ENCODE assay signal across 1 cellular context in genomic region chr2:25954199-25954752, GRCh38.
A peak's percentile ranks its signal among the peaks of the same experiment; 100 is the strongest.
TF ChIP-seq lines count a peak whose summit lies in the region.

No MANE protein-coding gene starts in this region.

TF ChIP-seq in HepG2, 621 proteins besides CTCF, POLR2A, EP300 and RAD21 (continued from another document and continues in another):
- TF ChIP-seq HBP1 (CRISPR knock-in tag; IDR thresholded peaks at IDR 0.05; ENCODE audit: low read depth) (no peak), ZNF275 (CRISPR knock-in tag; IDR thresholded peaks at IDR 0.05; ENCODE audit: borderline replicate concordance) (no peak), ZNF777 (CRISPR knock-in tag; IDR thresholded peaks at IDR 0.05) (no peak), ZSCAN21 (CRISPR knock-in tag; IDR thresholded peaks at IDR 0.05; ENCODE audit: borderline replicate concordance) (no peak), ARNTL (CRISPR knock-in tag; IDR thresholded peaks at IDR 0.05) (no peak), NRL (CRISPR knock-in tag; IDR thresholded peaks at IDR 0.05; ENCODE audit: borderline replicate concordance) (peak; percentile 83), ZNF891 (CRISPR knock-in tag; IDR thresholded peaks at IDR 0.05) (peak; percentile 87; the same call in 1 of the 2 replicates), LCORL (IDR thresholded peaks at IDR 0.05) (no peak), LCORL (CRISPR knock-in tag; IDR thresholded peaks at IDR 0.05) (peak; percentile 74), NCOA2 (CRISPR knock-in tag; IDR thresholded peaks at IDR 0.05) (no peak), MBD4 (IDR thresholded peaks at IDR 0.05; ENCODE audit: borderline replicate concordance, low read length) (no peak), TGIF2 (CRISPR knock-in tag; IDR thresholded peaks at IDR 0.05) (no peak), PHF8 (CRISPR knock-in tag; IDR thresholded peaks at IDR 0.05) (peak; percentile 30; the same call in 1 of the 2 replicates), ZBED4 (CRISPR knock-in tag; IDR thresholded peaks at IDR 0.05; ENCODE audit: borderline replicate concordance) (peak; percentile 59; the same call in 1 of the 2 replicates), NR2C2 (CRISPR knock-in tag; IDR thresholded peaks at IDR 0.05; ENCODE audit: borderline replicate concordance) (no peak), FOXK1 (CRISPR knock-in tag; IDR thresholded peaks at IDR 0.05; ENCODE audit: borderline replicate concordance, low read depth) (no peak), NR0B2 (CRISPR knock-in tag; IDR thresholded peaks at IDR 0.05) (peak; percentile 79; the same call in 1 of the 2 replicates), ZNF138 (CRISPR knock-in tag; IDR thresholded peaks at IDR 0.05; ENCODE audit: low read depth) (no peak), SIX4 (CRISPR knock-in tag; IDR thresholded peaks at IDR 0.05) (no peak), DDIT3 (CRISPR knock-in tag; IDR thresholded peaks at IDR 0.05) (no peak), HNRNPL (IDR thresholded peaks at IDR 0.05; ENCODE audit: low read depth, low read length) (peak; percentile 56), KDM2A (CRISPR knock-in tag; IDR thresholded peaks at IDR 0.05; ENCODE audit: borderline replicate concordance, low read depth) (no peak), ZFP1 (CRISPR knock-in tag; IDR thresholded peaks at IDR 0.05) (no peak), ZNF180 (CRISPR knock-in tag; IDR thresholded peaks at IDR 0.05; ENCODE audit: borderline replicate concordance, low read depth) (no peak), ZNF768 (CRISPR knock-in tag; IDR thresholded peaks at IDR 0.05) (peak; percentile 56; the same call in 1 of the 2 replicates), ZMYM2 (CRISPR knock-in tag; IDR thresholded peaks at IDR 0.05) (peak; percentile 66; the same call in 1 of the 2 replicates), ZNF546 (CRISPR knock-in tag; conservative IDR thresholded peaks at IDR 0.05) (no peak), ELF3 (CRISPR knock-in tag; IDR thresholded peaks at IDR 0.05) (no peak; the same call in 1 of the 2 replicates), ARID4A (CRISPR knock-in tag; IDR thresholded peaks at IDR 0.05; ENCODE audit: borderline replicate concordance) (0 out of 2 replicates have a peak, but pooled peaks have one; percentile 15), EZH2 (conservative IDR thresholded peaks at IDR 0.05; ENCODE audit: low read depth, low read length) (no peak), ZNF589 (CRISPR knock-in tag; conservative IDR thresholded peaks at IDR 0.05) (no peak), HNF4A (CRISPR knock-in tag; IDR thresholded peaks at IDR 0.05) (peak; percentile 38; the same call in 1 of the 2 replicates), SP5 (CRISPR knock-in tag; IDR thresholded peaks at IDR 0.05; ENCODE audit: borderline replicate concordance, low read depth) (peak; percentile 74; the same call in 1 of the 2 replicates), ZNF629 (CRISPR knock-in tag; conservative IDR thresholded peaks at IDR 0.05) (no peak), BRCA1 (CRISPR knock-in tag; IDR thresholded peaks at IDR 0.05) (no peak), POGZ (CRISPR knock-in tag; IDR thresholded peaks at IDR 0.05) (peak; percentile 63; the same call in 1 of the 2 replicates), RELA (CRISPR knock-in tag; IDR thresholded peaks at IDR 0.05) (no peak), CHD4 (IDR thresholded peaks at IDR 0.05; ENCODE audit: borderline replicate concordance, low read length) (no peak), ZNF121 (CRISPR knock-in tag; IDR thresholded peaks at IDR 0.05) (no peak), NFE2L2 (IDR thresholded peaks at IDR 0.05; ENCODE audit: low read length) (no peak)
- TF ChIP-seq, protein P1, sequence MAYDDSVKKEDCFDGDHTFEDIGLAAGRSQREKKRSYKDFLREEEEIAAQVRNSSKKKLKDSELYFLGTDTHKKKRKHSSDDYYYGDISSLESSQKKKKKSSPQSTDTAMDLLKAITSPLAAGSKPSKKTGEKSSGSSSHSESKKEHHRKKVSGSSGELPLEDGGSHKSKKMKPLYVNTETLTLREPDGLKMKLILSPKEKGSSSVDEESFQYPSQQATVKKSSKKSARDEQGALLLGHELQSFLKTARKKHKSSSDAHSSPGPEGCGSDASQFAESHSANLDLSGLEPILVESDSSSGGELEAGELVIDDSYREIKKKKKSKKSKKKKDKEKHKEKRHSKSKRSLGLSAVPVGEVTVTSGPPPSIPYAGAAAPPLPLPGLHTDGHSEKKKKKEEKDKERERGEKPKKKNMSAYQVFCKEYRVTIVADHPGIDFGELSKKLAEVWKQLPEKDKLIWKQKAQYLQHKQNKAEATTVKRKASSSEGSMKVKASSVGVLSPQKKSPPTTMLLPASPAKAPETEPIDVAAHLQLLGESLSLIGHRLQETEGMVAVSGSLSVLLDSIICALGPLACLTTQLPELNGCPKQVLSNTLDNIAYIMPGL (CRISPR knock-in tag; IDR thresholded peaks at IDR 0.05; ENCODE audit: borderline replicate concordance in 1 of 2, low read depth in 1 of 2) = no peak
- TF ChIP-seq, protein P2, sequence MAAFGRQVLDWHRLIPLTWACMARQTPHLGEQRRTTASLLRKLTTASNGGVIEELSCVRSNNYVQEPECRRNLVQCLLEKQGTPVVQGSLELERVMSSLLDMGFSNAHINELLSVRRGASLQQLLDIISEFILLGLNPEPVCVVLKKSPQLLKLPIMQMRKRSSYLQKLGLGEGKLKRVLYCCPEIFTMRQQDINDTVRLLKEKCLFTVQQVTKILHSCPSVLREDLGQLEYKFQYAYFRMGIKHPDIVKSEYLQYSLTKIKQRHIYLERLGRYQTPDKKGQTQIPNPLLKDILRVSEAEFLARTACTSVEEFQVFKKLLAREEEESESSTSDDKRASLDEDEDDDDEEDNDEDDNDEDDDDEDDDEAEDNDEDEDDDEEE (CRISPR knock-in tag; IDR thresholded peaks at IDR 0.05) = no peak
- TF ChIP-seq, protein P3, sequence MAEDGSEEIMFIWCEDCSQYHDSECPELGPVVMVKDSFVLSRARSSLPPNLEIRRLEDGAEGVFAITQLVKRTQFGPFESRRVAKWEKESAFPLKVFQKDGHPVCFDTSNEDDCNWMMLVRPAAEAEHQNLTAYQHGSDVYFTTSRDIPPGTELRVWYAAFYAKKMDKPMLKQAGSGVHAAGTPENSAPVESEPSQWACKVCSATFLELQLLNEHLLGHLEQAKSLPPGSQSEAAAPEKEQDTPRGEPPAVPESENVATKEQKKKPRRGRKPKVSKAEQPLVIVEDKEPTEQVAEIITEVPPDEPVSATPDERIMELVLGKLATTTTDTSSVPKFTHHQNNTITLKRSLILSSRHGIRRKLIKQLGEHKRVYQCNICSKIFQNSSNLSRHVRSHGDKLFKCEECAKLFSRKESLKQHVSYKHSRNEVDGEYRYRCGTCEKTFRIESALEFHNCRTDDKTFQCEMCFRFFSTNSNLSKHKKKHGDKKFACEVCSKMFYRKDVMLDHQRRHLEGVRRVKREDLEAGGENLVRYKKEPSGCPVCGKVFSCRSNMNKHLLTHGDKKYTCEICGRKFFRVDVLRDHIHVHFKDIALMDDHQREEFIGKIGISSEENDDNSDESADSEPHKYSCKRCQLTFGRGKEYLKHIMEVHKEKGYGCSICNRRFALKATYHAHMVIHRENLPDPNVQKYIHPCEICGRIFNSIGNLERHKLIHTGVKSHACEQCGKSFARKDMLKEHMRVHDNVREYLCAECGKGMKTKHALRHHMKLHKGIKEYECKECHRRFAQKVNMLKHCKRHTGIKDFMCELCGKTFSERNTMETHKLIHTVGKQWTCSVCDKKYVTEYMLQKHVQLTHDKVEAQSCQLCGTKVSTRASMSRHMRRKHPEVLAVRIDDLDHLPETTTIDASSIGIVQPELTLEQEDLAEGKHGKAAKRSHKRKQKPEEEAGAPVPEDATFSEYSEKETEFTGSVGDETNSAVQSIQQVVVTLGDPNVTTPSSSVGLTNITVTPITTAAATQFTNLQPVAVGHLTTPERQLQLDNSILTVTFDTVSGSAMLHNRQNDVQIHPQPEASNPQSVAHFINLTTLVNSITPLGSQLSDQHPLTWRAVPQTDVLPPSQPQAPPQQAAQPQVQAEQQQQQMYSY (CRISPR knock-in tag; IDR thresholded peaks at IDR 0.05) = no peak
- TF ChIP-seq, protein P4, sequence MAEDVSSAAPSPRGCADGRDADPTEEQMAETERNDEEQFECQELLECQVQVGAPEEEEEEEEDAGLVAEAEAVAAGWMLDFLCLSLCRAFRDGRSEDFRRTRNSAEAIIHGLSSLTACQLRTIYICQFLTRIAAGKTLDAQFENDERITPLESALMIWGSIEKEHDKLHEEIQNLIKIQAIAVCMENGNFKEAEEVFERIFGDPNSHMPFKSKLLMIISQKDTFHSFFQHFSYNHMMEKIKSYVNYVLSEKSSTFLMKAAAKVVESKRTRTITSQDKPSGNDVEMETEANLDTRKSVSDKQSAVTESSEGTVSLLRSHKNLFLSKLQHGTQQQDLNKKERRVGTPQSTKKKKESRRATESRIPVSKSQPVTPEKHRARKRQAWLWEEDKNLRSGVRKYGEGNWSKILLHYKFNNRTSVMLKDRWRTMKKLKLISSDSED (CRISPR knock-in tag; IDR thresholded peaks at IDR 0.05) = no peak
